Comparison of ENCODE assay signal across 13 cellular contexts in genomic region chr18:59267511-59268126, GRCh38. TPM values are rescaled to one million over a fixed set of nuclear protein-coding genes. Genes with fewer than 3 reads are reported as not detected.
DNase-seq lines count a peak whose midpoint lies in the region; ATAC-seq lines count a peak whose summit lies in the region.
"Had no signal": no experiment of that assay in that cellular context is flagged by ENCODE, and none has a peak within 500 bp of the region (broad histone marks: within the 10 kb centered on the region; RNA-seq: fewer than 3 reads in every experiment).

No MANE protein-coding gene starts in this region.

- peaks cover 100% of the 10 kb centered on the region for H3K27me3 Mint-ChIP-seq in activated naive CD4-positive, alpha-beta T cell treated with anti-CD3 and anti-CD28 coated beads, Interleukin-2, amount 10 ng/mL, durations not matched to agents 7 days and 5 days
- H3K27me3 Mint-ChIP-seq in T-helper 2 cell treated with Interferon-gamma antibody and Interleukin-4, amounts not matched to agents 5 μg/mL and 100 μg/mL, for 36 hours (ENCODE audit: low read depth), result peaks cover 90% of the 10 kb centered on the region
- H3K27me3 Mint-ChIP-seq in stimulated activated naive CD8-positive, alpha-beta T cell treated with anti-CD3 and anti-CD28 coated beads, Interleukin-15, amount 100 ng/mL, for 72 hours, result peaks cover 97% of the 10 kb centered on the region

- CTCF ChIA-PET in activated naive CD4-positive, alpha-beta T cell treated with anti-CD3 and anti-CD28 coated beads, Interleukin-2, amount 10 ng/mL, durations not matched to agents 7 days and 5 days (lab: Charles Lee), result interaction anchor here (0.7 to 3.3 kb wide), 4 partner anchors 52 to 183 kb away, joined by 3 to 14 read pairs (median 7); no protein-coding TSS in a partner anchor

- in situ Hi-C loops in KBM-7 (cut with MboI; ENCODE audit: low pct_unique_long_range_greater_than_20kb, low sequenced_read_pairs), result no loop called here

- H3K4me3 Mint-ChIP-seq in activated naive CD4-positive, alpha-beta T cell treated with anti-CD3 and anti-CD28 coated beads, Interleukin-2, amount 10 ng/mL, durations not matched to agents 7 days and 5 days, result no peak overlapping the region
- H3K4me3 Mint-ChIP-seq in T-helper 2 cell treated with Interferon-gamma antibody and Interleukin-4, amounts not matched to agents 5 μg/mL and 100 μg/mL, for 36 hours, result peak overlapping the region; percentile 17
- H3K4me3 Mint-ChIP-seq in stimulated activated naive CD8-positive, alpha-beta T cell treated with anti-CD3 and anti-CD28 coated beads, Interleukin-15, amount 100 ng/mL, for 72 hours, result peak overlapping the region; percentile 39 to 78

- intact Hi-C loops in Right ventricle myocardium superior (cut with DNase I), result no loop called here

- peak; percentile 11 for ATAC-seq in stimulated activated naive CD8-positive, alpha-beta T cell treated with anti-CD3 and anti-CD28 coated beads, Interleukin-15, amount 100 ng/mL, for 72 hours
- ATAC-seq in Right ventricle myocardium superior (ENCODE audit: poor library complexity) (no peak), GM18498 (IDR thresholded peaks at IDR 0.05; ENCODE audit: unreplicated experiment) (no peak)

- no peak for DNase-seq in activated naive CD4-positive, alpha-beta T cell treated with anti-CD3 and anti-CD28 coated beads, Interleukin-2, amount 10 ng/mL, durations not matched to agents 7 days and 5 days
- DNase-seq in activated naive CD4-positive, alpha-beta T cell treated with anti-CD3 and anti-CD28 coated beads, Interleukin-2, amount 50 U/mL, for 16 hours, result no peak
- no peak for DNase-seq in T-helper 2 cell treated with Interferon-gamma antibody and Interleukin-4, amounts not matched to agents 5 μg/mL and 100 μg/mL, for 36 hours (ENCODE audit: low spot score)
- DNase-seq in islet precursor cell (peak; percentile 68), KBM-7 (no peak), Right ventricle myocardium superior (no peak)
- no peak for DNase-seq in stimulated activated naive CD8-positive, alpha-beta T cell treated with anti-CD3 and anti-CD28 coated beads, Interleukin-15, amount 100 ng/mL, for 72 hours
- DNase-seq: activated T-cell treated with anti-CD3 and anti-CD28 coated beads, Interleukin-2, amount 50 U/mL, for 1 hour; MV-4-11; T-helper 9 cell had no signal

- H3K4me1 Mint-ChIP-seq in activated naive CD4-positive, alpha-beta T cell treated with anti-CD3 and anti-CD28 coated beads, Interleukin-2, amount 10 ng/mL, durations not matched to agents 7 days and 5 days, result peaks cover 36% of the 10 kb centered on the region
- peaks cover 30% of the 10 kb centered on the region for H3K4me1 Mint-ChIP-seq in T-helper 2 cell treated with Interferon-gamma antibody and Interleukin-4, amounts not matched to agents 5 μg/mL and 100 μg/mL, for 36 hours (ENCODE audit: low read depth)
- H3K4me1 Mint-ChIP-seq in stimulated activated naive CD8-positive, alpha-beta T cell treated with anti-CD3 and anti-CD28 coated beads, Interleukin-15, amount 100 ng/mL, for 72 hours, result peaks cover 41% of the 10 kb centered on the region

- H3K27ac Mint-ChIP-seq in activated naive CD4-positive, alpha-beta T cell treated with anti-CD3 and anti-CD28 coated beads, Interleukin-2, amount 10 ng/mL, durations not matched to agents 7 days and 5 days, result peak overlapping the region; percentile 55
- no peak overlapping the region for H3K27ac Mint-ChIP-seq in T-helper 2 cell treated with Interferon-gamma antibody and Interleukin-4, amounts not matched to agents 5 μg/mL and 100 μg/mL, for 36 hours
- no peak overlapping the region for H3K27ac Mint-ChIP-seq in stimulated activated naive CD8-positive, alpha-beta T cell treated with anti-CD3 and anti-CD28 coated beads, Interleukin-15, amount 100 ng/mL, for 72 hours

- H3K9me3 Mint-ChIP-seq in activated naive CD4-positive, alpha-beta T cell treated with anti-CD3 and anti-CD28 coated beads, Interleukin-2, amount 10 ng/mL, durations not matched to agents 7 days and 5 days, result no peaks in the 10 kb centered on the region
- H3K9me3 Mint-ChIP-seq in T-helper 2 cell treated with Interferon-gamma antibody and Interleukin-4, amounts not matched to agents 5 μg/mL and 100 μg/mL, for 36 hours, result no peaks in the 10 kb centered on the region
- H3K9me3 Mint-ChIP-seq in stimulated activated naive CD8-positive, alpha-beta T cell treated with anti-CD3 and anti-CD28 coated beads, Interleukin-15, amount 100 ng/mL, for 72 hours, result no peaks in the 10 kb centered on the region

- H3K36me3 Mint-ChIP-seq in activated naive CD4-positive, alpha-beta T cell treated with anti-CD3 and anti-CD28 coated beads, Interleukin-2, amount 10 ng/mL, durations not matched to agents 7 days and 5 days, result no peaks in the 10 kb centered on the region
- peaks cover 1% of the 10 kb centered on the region for H3K36me3 Mint-ChIP-seq in T-helper 2 cell treated with Interferon-gamma antibody and Interleukin-4, amounts not matched to agents 5 μg/mL and 100 μg/mL, for 36 hours (ENCODE audit: low read depth)

RNA-seq across cellular contexts. Expression of gene RAX, which starts 5.6 kb away (rescaled TPM):
- total RNA-seq in Right ventricle myocardium superior, result not detected
- total RNA-seq: fibroblast of lung had no signal

RNA-seq across cellular contexts. Expression of gene GRP, which starts 47.7 kb away (rescaled TPM):
- total RNA-seq in Right ventricle myocardium superior, result not detected
- total RNA-seq: fibroblast of lung, suprapubic skin had no signal

RNA-seq across cellular contexts. Expression of gene CPLX4, which starts 50.8 kb away (rescaled TPM):
- total RNA-seq in Right ventricle myocardium superior, result not detected
- total RNA-seq: fibroblast of lung, suprapubic skin had no signal
